In genomic region chr22:35455529-35455928, GRCh38 we compare ENCODE assay signal across 8 cellular contexts.
"Had no signal": no experiment of that assay in that cellular context is flagged by ENCODE, and none has a peak within 500 bp of the region (broad histone marks: within the 10 kb centered on the region; RNA-seq: fewer than 3 reads in every experiment).

No MANE protein-coding gene starts in this region.

- H2AFZ ChIP-seq: GM23248 had no signal

- H3K4me2 ChIP-seq: KMS-11 had no signal

- FAIRE-seq: H54 had no signal

- H3K9ac ChIP-seq: GM23248, KMS-11 had no signal

- H3K27ac ChIP-seq: GM23248, HL-60, KMS-11 had no signal

- DNase-seq: GM23248, GOT3, H9, HCEC 1CT, KBM-7 had no signal

- H3K4me3 ChIP-seq: GM23248 had no signal
